In genomic region chr15:66285462-66286280, GRCh38 we compare ENCODE assay signal across 1 cellular context.
TF ChIP-seq lines count a peak whose summit lies in the region.

No MANE protein-coding gene starts in this region.

TF ChIP-seq in K562, 482 proteins besides CTCF, POLR2A, EP300 and RAD21 (continued from another document):
- TF ChIP-seq E2F1 (CRISPR knock-in tag; IDR thresholded peaks at IDR 0.05), result no peak
- TF ChIP-seq ZNF253 (CRISPR knock-in tag; conservative IDR thresholded peaks at IDR 0.05), result no peak
- TF ChIP-seq ZNF512 (tag; IDR thresholded peaks at IDR 0.05), result peak; percentile 83
- TF ChIP-seq PPARD (CRISPR knock-in tag; IDR thresholded peaks at IDR 0.05), result no peak
- TF ChIP-seq GMEB1 (CRISPR knock-in tag; IDR thresholded peaks at IDR 0.05), result no peak
- no peak for TF ChIP-seq SRSF9 (IDR thresholded peaks at IDR 0.05; ENCODE audit: borderline replicate concordance, low read depth, low read length)
TF ChIP-seq in K562: peak in this region for 7.
